ENCODE assay signal across 9 cellular contexts in genomic region chr17:45246861-45247428, GRCh38. TPM values are rescaled to one million over a fixed set of nuclear protein-coding genes. Genes with fewer than 3 reads are reported as not detected.
A peak's percentile ranks its signal among the peaks of the same experiment; 100 is the strongest.
DNase-seq lines count a peak whose midpoint lies in the region; ATAC-seq, FAIRE-seq and TF ChIP-seq lines count a peak whose summit lies in the region.
"Had no signal": no experiment of that assay in that cellular context is flagged by ENCODE, and none has a peak within 500 bp of the region (broad histone marks: within the 10 kb centered on the region; RNA-seq: fewer than 3 reads in every experiment).

No MANE protein-coding gene starts in this region.

- no peak for TF ChIP-seq EP300 in K562 (IDR thresholded peaks at IDR 0.05; ENCODE audit: low read length)
- no peak for TF ChIP-seq EP300 in suprapubic skin (IDR thresholded peaks at IDR 0.05)

- peak overlapping the region; percentile 81 for H2AFZ ChIP-seq in K562 (ENCODE audit: low read depth, low read length)

- intact Hi-C loops in K562 (cut with micrococcal nuclease): no loop called here

- H3K36me3 ChIP-seq in K562 (ENCODE audit: control insufficient read depth, insufficient read depth, low read length): peaks cover 49% of the 10 kb centered on the region; the same call in 2 of the 3 replicates
- H3K36me3 ChIP-seq in kidney epithelial cell (ENCODE audit: control insufficient read depth, insufficient read depth, low read length): no peaks in the 10 kb centered on the region
- peaks cover 24% of the 10 kb centered on the region for H3K36me3 ChIP-seq in suprapubic skin

- H3K4me1 ChIP-seq in K562 (replicated peaks in 1 of 2; ENCODE audit: control insufficient read depth in 2 of 2, insufficient read depth in 2 of 2, low read length in 2 of 2) (peaks cover 27 to 59% of the 10 kb centered on the region in 2 experiments), suprapubic skin (peaks cover 31% of the 10 kb centered on the region)

- peak overlapping the region; percentile 46 to 95; a peak in 3 of 4 replicates for H3K9ac ChIP-seq in K562 (ENCODE audit: insufficient read depth in 1 of 2, low read depth in 2 of 2, low read length in 2 of 2)

- TF ChIP-seq POLR2A in K562 (conservative IDR thresholded peaks at IDR 0.05): no peak
- TF ChIP-seq POLR2A in suprapubic skin (IDR thresholded peaks at IDR 0.05): no peak

- H3K27me3 ChIP-seq in K562 (ENCODE audit: control insufficient read depth in 2 of 2, insufficient read depth in 2 of 2, low read length in 2 of 2): no peaks in the 10 kb centered on the region
- no peaks in the 10 kb centered on the region for H3K27me3 ChIP-seq in kidney epithelial cell (ENCODE audit: control insufficient read depth, insufficient read depth, low read length)
- no peaks in the 10 kb centered on the region for H3K27me3 ChIP-seq in suprapubic skin

- POLR2A ChIA-PET in K562 (lab: Yijun Ruan, JAX): interaction anchor here (0.6 to 1.6 kb wide), 6 partner anchors 13 to 332 kb away, joined by 3 to 10 read pairs (median 3); no protein-coding TSS in a partner anchor

- in situ Hi-C loops in K562 (cut with MboI): no loop called here

- peak overlapping the region; percentile 78 for H3K27ac ChIP-seq in K562 (ENCODE audit: extremely low read depth, low read depth, low read length)
- H3K27ac ChIP-seq in suprapubic skin: peak overlapping the region; percentile 81

- no peaks in the 10 kb centered on the region for H3K9me1 ChIP-seq in K562 (ENCODE audit: control insufficient read depth, insufficient read depth, low read length)

- H3K4me2 ChIP-seq in K562 (ENCODE audit: insufficient read depth, low read length): peak overlapping the region; percentile 81

- H4K20me1 ChIP-seq in K562 (replicated peaks; ENCODE audit: control insufficient read depth, insufficient read depth, low read length): no peaks in the 10 kb centered on the region

- H3K4me3 ChIP-seq in K562: peak overlapping the region; percentile 78
- peak overlapping the region; percentile 84 for H3K4me3 ChIP-seq in kidney epithelial cell (ENCODE audit: low read depth, low read length)
- H3K4me3 ChIP-seq in suprapubic skin: peak overlapping the region; percentile 64

- WGBS in K562 (ENCODE audit: insufficient coverage, low coverage, missing lambda C conversion rate): 27% methylated on average over 25 of the region's 33 CpGs
- 8% methylated on average over 16 of the region's 33 CpGs for whole genome bisulfite sequencing in suprapubic skin

- ATAC-seq in K562 (peak; percentile 28), HG02678 (IDR thresholded peaks at IDR 0.05; ENCODE audit: unreplicated experiment) (no peak)

- BruUV-seq in K562 (replicated peaks; lab: Mats Ljungman, UMichigan): TSS peak; percentile 78

- CTCF ChIA-PET in K562 (lab: Yijun Ruan, JAX; ENCODE audit: low intra/inter-chr PET ratio): no interaction called here

- H3K79me2 ChIP-seq in K562 (ENCODE audit: control insufficient read depth, insufficient read depth, low read length): peaks cover 26% of the 10 kb centered on the region

- no peak for TF ChIP-seq RAD21 in K562 (CRISPR knock-in tag; conservative IDR thresholded peaks at IDR 0.05 in 1 of 2, IDR thresholded peaks at IDR 0.05 in 1 of 2)

- H3K9me3 ChIP-seq in K562 (replicated peaks; ENCODE audit: control insufficient read depth, insufficient read depth, low read depth, low read length): no peaks in the 10 kb centered on the region; the same call in 1 of the 2 replicates
- H3K9me3 ChIP-seq in suprapubic skin: no peaks in the 10 kb centered on the region

- DNase-seq in NCI-H526 (lab: John Stamatoyannopoulos, UW) (peak; percentile 50 to 80), NCI-H526 treated with DMSO at 0.1 percent for 48 hours (lab: John Stamatoyannopoulos, UW) (no peak), NCI-H345 (lab: John Stamatoyannopoulos, UW) (peak; percentile 67), K562 (ENCODE audit: extremely low read depth in 1 of 4, low spot score in 3 of 4) (peak; percentile 43 to 71 (median 64)), kidney epithelial cell (ENCODE audit: low read depth) (peak; percentile 21), suprapubic skin (ENCODE audit: low spot score in 2 of 2) (no peak), HPDE6-E6E7 (ENCODE audit: extremely low spot score) (no peak)

- peak; percentile 42 to 54 (median 53); a peak in 5 of 6 replicates for TF ChIP-seq CTCF in K562 (IDR thresholded peaks at IDR 0.05 in 2 of 3, conservative IDR thresholded peaks at IDR 0.05 in 1 of 3; ENCODE audit: insufficient read depth in 2 of 3, low read depth in 1 of 3, low read length in 3 of 3)
- TF ChIP-seq CTCF in kidney epithelial cell (IDR thresholded peaks at IDR 0.05; ENCODE audit: insufficient read depth, low read length, poor library complexity, severe bottlenecking): peak; percentile 73
- peak in 1 of 2 donors; percentile 38 for TF ChIP-seq CTCF in suprapubic skin (IDR thresholded peaks at IDR 0.05)

- no peak for FAIRE-seq in K562 (lab: Jason Lieb, UNC)

TF ChIP-seq in K562, 482 proteins besides CTCF, POLR2A, EP300 and RAD21 (continues in another document):
- no peak for TF ChIP-seq EZH2 (IDR thresholded peaks at IDR 0.05; ENCODE audit: borderline replicate concordance, low read depth, low read length)
- peak; percentile 66; the same call in 1 of the 2 replicates for TF ChIP-seq ZBTB7A (IDR thresholded peaks at IDR 0.05; ENCODE audit: borderline replicate concordance, control insufficient read depth, low read depth, low read length)
- TF ChIP-seq, protein P1, sequence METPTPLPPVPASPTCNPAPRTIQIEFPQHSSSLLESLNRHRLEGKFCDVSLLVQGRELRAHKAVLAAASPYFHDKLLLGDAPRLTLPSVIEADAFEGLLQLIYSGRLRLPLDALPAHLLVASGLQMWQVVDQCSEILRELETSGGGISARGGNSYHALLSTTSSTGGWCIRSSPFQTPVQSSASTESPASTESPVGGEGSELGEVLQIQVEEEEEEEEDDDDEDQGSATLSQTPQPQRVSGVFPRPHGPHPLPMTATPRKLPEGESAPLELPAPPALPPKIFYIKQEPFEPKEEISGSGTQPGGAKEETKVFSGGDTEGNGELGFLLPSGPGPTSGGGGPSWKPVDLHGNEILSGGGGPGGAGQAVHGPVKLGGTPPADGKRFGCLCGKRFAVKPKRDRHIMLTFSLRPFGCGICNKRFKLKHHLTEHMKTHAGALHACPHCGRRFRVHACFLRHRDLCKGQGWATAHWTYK (CRISPR knock-in tag; IDR thresholded peaks at IDR 0.05): no peak
- TF ChIP-seq TEAD1 (CRISPR knock-in tag; IDR thresholded peaks at IDR 0.05): peak in 1 of 2 experiments; percentile 4; a peak in 1 of 4 replicates
- TF ChIP-seq ZZZ3 (IDR thresholded peaks at IDR 0.05): no peak
- TF ChIP-seq SRSF3 (IDR thresholded peaks at IDR 0.05; ENCODE audit: insufficient read depth, low read length): no peak
- TF ChIP-seq DEAF1 (CRISPR knock-in tag; IDR thresholded peaks at IDR 0.05): 0 out of 2 replicates have a peak, but pooled peaks have one; percentile 25

RNA-seq across cellular contexts. Expression of gene SPATA32, which starts 14.9 kb away (rescaled TPM):
- total RNA-seq in K562 (2011; cell fraction: chromatin; rRNA removed; ENCODE audit: low replicate concordance): 0.30 and 0.49 TPM in 2 replicates
- total RNA-seq in K562 (2011; cell fraction: nucleolus; rRNA removed): 0.17 and 0.26 TPM in 2 replicates
- total RNA-seq in K562 (2011; cell fraction: nucleoplasm; rRNA removed): 0.29 TPM in 1 of 2 replicates, not detected in the other
- total RNA-seq in K562 (2014; rRNA removed): not detected in 2 replicates
- not detected in 2 replicates for total RNA-seq in K562 (2014; rRNA removed; fragmentation: Illumina TruSeq; extraction: Trizol)
- not detected in 2 replicates for total RNA-seq in K562 (2015; rRNA removed; fragmentation: Illumina TruSeq; extraction: Trizol)
- not detected in 2 replicates for total RNA-seq in K562 (2021)
- polyA plus RNA-seq in K562 (2011; rRNA removed): not detected in 2 replicates
- polyA plus RNA-seq in K562 (2011; cell fraction: cytosol; rRNA removed): not detected in 2 replicates
- polyA plus RNA-seq in K562 (2011; cell fraction: nucleus; rRNA removed): not detected in 2 replicates
- 0.18 and 0.30 TPM in 2 replicates for polyA plus RNA-seq in K562 (2012)
- not detected in 2 replicates for polyA plus RNA-seq in K562 (2014; fragmentation: Illumina TruSeq; extraction: Trizol)
- under 1 TPM; 0.03 to 0.06 TPM for polyA plus RNA-seq in K562 (2014; fragmentation: Nextera tagmentation; extraction: Ambion mirVana)
- not detected in 2 replicates for polyA plus RNA-seq in K562 (2014; rRNA removed)
- not detected in 2 replicates for polyA minus RNA-seq in K562 (2011; rRNA and poly(A)+ RNA removed)
- polyA minus RNA-seq in K562 (2011; cell fraction: cytosol; rRNA and poly(A)+ RNA removed): not detected in 2 replicates
- polyA minus RNA-seq in K562 (2011; cell fraction: nucleus; rRNA and poly(A)+ RNA removed): not detected in 2 replicates
- not detected in 2 replicates for total RNA-seq in kidney epithelial cell
- total RNA-seq in suprapubic skin: not detected
- total RNA-seq: Daoy had no signal

RNA-seq across cellular contexts. Expression of gene FMNL1, which starts 25.3 kb away (rescaled TPM):
- 52.9 and 134 TPM in 2 replicates for total RNA-seq in K562 (2011; cell fraction: chromatin; rRNA removed; ENCODE audit: low replicate concordance)
- 50.8 and 62.5 TPM in 2 replicates for total RNA-seq in K562 (2011; cell fraction: nucleolus; rRNA removed)
- 48.8 and 58.4 TPM in 2 replicates for total RNA-seq in K562 (2011; cell fraction: nucleoplasm; rRNA removed)
- 6.9 and 10.1 TPM in 2 replicates for total RNA-seq in K562 (2014; rRNA removed)
- 5.7 and 5.8 TPM in 2 replicates for total RNA-seq in K562 (2014; rRNA removed; fragmentation: Illumina TruSeq; extraction: Trizol)
- total RNA-seq in K562 (2015; rRNA removed; fragmentation: Illumina TruSeq; extraction: Trizol): 8.3 and 10.7 TPM in 2 replicates
- 32.1 and 36.6 TPM in 2 replicates for total RNA-seq in K562 (2021)
- polyA plus RNA-seq in K562 (2011; rRNA removed): 7.7 TPM in 2 replicates
- polyA plus RNA-seq in K562 (2011; cell fraction: cytosol; rRNA removed): 6.3 and 8.7 TPM in 2 replicates
- 57.8 and 61.3 TPM in 2 replicates for polyA plus RNA-seq in K562 (2011; cell fraction: nucleus; rRNA removed)
- polyA plus RNA-seq in K562 (2012): 40.6 and 95.2 TPM in 2 replicates
- 24.1 and 31.8 TPM in 2 replicates for polyA plus RNA-seq in K562 (2014; fragmentation: Illumina TruSeq; extraction: Trizol)
- 1 to 10 TPM in 1 of 2 experiments, under 1 TPM in 1; 0.70 to 1.3 TPM for polyA plus RNA-seq in K562 (2014; fragmentation: Nextera tagmentation; extraction: Ambion mirVana)
- 16.6 and 16.9 TPM in 2 replicates for polyA plus RNA-seq in K562 (2014; rRNA removed)
- 3.6 and 10.5 TPM in 2 replicates for polyA minus RNA-seq in K562 (2011; rRNA and poly(A)+ RNA removed)
- polyA minus RNA-seq in K562 (2011; cell fraction: cytosol; rRNA and poly(A)+ RNA removed): 19.9 and 27.9 TPM in 2 replicates
- polyA minus RNA-seq in K562 (2011; cell fraction: nucleus; rRNA and poly(A)+ RNA removed): 14.5 and 19.8 TPM in 2 replicates
- total RNA-seq in kidney epithelial cell: 26.0 and 27.5 TPM in 2 replicates
- 10 to 100 TPM in 1 of 4 donors, 1 to 10 TPM in 3; 5.9 to 14.6 (median 8.0) TPM for total RNA-seq in suprapubic skin

Comparison
In these comparisons a context has a peak if more than half of its experiments do, and no peak if none do; other contexts are left out.
1. DNase-seq: peak in NCI-H526 (2 of 2), NCI-H345 (single experiment), K562 (4 of 4) and kidney epithelial cell (single experiment); none in NCI-H526 treated with DMSO at 0.1 percent for 48 hours (single experiment), suprapubic skin (0 of 2) and HPDE6-E6E7 (single experiment).
2. Peak in every context shown above with its lines, with median percentiles within 50 percentile points of each other: H3K4me3 ChIP-seq.